Comparison of ENCODE assay signal across 1 cellular context in the genomic region with DNA sequence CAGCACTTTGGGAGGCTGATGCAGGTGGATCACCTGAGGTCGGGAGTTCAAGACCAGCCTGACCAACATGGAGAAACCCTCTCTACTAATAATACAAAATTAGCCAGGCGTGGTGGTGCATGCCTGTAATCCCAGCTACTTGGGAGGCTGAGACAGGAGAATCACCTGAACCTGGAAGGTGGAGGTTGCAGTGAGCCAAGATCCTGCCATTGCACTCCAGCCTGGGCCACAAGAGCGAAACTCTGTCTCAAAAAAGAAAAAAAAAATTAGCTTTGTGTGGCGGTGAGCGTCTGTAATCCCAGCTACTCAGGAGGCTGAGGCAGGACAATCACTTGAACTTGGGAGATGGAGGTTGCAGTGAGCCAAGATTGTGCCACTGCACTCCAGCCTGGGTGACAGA.
TF ChIP-seq lines count a peak whose summit lies in the region.

No MANE protein-coding gene starts in this region.

TF ChIP-seq in HepG2, 621 proteins besides CTCF, POLR2A, EP300 and RAD21:
- TF ChIP-seq RBFOX2 (IDR thresholded peaks at IDR 0.05; ENCODE audit: low read depth, low read length): peak; percentile 8; the same call in 1 of the 2 replicates
